12 cellular contexts compared by ENCODE assay signal in genomic region chr18:52343138-52343537, GRCh38. TPM values are rescaled to one million over a fixed set of nuclear protein-coding genes. Genes with fewer than 3 reads are reported as not detected.
A peak's percentile ranks its signal among the peaks of the same experiment; 100 is the strongest.
DNase-seq lines count a peak whose midpoint lies in the region; ATAC-seq and TF ChIP-seq lines count a peak whose summit lies in the region.
"Had no signal": no experiment of that assay in that cellular context is flagged by ENCODE, and none has a peak within 500 bp of the region (broad histone marks: within the 10 kb centered on the region; RNA-seq: fewer than 3 reads in every experiment).

No MANE protein-coding gene starts in this region.

- no peak overlapping the region for H3K27ac ChIP-seq in testis
- H3K27ac ChIP-seq: esophagus muscularis mucosa, uterus had no signal

- no peaks in the 10 kb centered on the region for H3K27me3 ChIP-seq in testis

- TF ChIP-seq CTCF in fibroblast of pulmonary artery (IDR thresholded peaks at IDR 0.05; ENCODE audit: low read length, missing control alignments) (no peak), testis (IDR thresholded peaks at IDR 0.05) (peak in 2 of 3 experiments; percentile 11 to 27)

- DNase-seq in NCI-H524 (lab: John Stamatoyannopoulos, UW) (peak; percentile 36 to 77), NCI-H524 treated with DMSO at 0.1 percent for 48 hours (lab: John Stamatoyannopoulos, UW) (no peak), NCI-H446 (lab: John Stamatoyannopoulos, UW) (peak; percentile 65 to 79), fibroblast of pulmonary artery (ENCODE audit: low read depth) (peak; percentile 1), testis (no peak), NCI-H1048 (lab: John Stamatoyannopoulos, UW) (no peak)
- DNase-seq in central memory CD4-positive, alpha-beta T cell: no peak
- DNase-seq: uterus had no signal

- WGBS in testis, 2 donors: 23 to 32% methylated on average over 2 of the region's 2 CpGs

- H3K4me3 ChIP-seq in fibroblast of pulmonary artery (replicated peaks; ENCODE audit: low read depth, low read length) (no peak overlapping the region), testis (no peak overlapping the region)
- H3K4me3 ChIP-seq: esophagus muscularis mucosa, uterus had no signal

- no peaks in the 10 kb centered on the region for H3K4me1 ChIP-seq in testis
- H3K4me1 ChIP-seq: uterus had no signal

- ATAC-seq in GM18517 (IDR thresholded peaks at IDR 0.05; ENCODE audit: unreplicated experiment): no peak
- ATAC-seq: left lobe of liver had no signal

- intact Hi-C loops in testis (cut with DNase I; ENCODE audit: low total_unique reads): no loop called here

- no peaks in the 10 kb centered on the region for H3K9me3 ChIP-seq in testis
- H3K9me3 ChIP-seq: esophagus muscularis mucosa, uterus had no signal

- TF ChIP-seq POLR2A in testis (IDR thresholded peaks at IDR 0.05): no peak

- no peaks in the 10 kb centered on the region for H3K36me3 ChIP-seq in testis (ENCODE audit: low read depth, missing control alignments)
- H3K36me3 ChIP-seq: esophagus muscularis mucosa, uterus had no signal

RNA-seq across cellular contexts. Expression of gene DCC, which starts 3.1 kb away (rescaled TPM):
- total RNA-seq in testis: 10 to 100 TPM in 1 of 2 donors, 1 to 10 TPM in 1; 7.9 to 24.5 TPM
- polyA plus RNA-seq in testis (ENCODE audit: insufficient read depth, low read depth, low replicate concordance): 42.1 TPM
- total RNA-seq: left lobe of liver, pulmonary artery endothelial cell had no signal

Comparison
In these comparisons a context has a peak if more than half of its experiments do, and no peak if none do; other contexts are left out.
1. DNase-seq: peak in NCI-H524 (2 of 2), NCI-H446 (2 of 2) and fibroblast of pulmonary artery (single experiment); none in NCI-H524 treated with DMSO at 0.1 percent for 48 hours (single experiment), testis (single experiment), central memory CD4-positive, alpha-beta T cell (single experiment) and NCI-H1048 (single experiment).